In the genomic region with DNA sequence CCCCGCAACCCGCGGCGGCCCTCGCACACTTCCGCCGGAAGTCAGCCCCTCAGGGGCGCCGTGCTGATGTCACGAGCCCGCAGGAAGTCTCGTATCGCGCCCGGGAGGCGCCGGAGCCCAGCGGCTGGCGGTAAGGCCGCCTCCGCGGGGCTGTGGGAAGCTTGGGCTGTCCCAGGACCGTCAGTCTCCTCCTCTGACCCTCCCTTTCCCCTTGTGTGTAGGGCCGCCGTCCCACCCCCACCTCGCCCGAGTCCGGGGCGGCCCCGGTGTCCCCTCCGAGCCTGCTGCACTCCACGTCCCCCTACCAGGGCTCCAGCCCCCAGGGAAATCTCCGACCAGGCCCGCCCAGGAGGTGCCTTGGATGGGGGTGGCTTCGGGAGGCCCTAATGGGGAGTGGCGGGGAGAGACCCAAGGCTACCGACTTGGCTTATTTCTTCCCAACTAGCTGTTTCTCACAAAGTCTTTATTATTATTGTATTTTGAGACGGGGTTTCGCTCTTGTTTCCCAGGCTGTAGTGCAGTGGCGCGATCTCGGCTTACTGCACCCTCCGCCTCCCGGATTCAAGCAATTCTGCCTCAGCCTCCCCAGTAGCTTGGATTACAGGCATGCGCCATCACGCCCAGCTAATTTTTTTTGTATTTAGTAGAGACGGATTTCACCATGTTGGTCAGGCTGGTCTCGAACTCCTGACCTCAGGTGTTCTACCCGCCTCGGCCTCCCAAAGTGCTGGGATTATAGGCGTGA, we compare ENCODE assay signal across 8 cellular contexts. TPM values are rescaled to one million over a fixed set of nuclear protein-coding genes. Genes with fewer than 3 reads are reported as not detected.
DNase-seq lines count a peak whose midpoint lies in the region; ATAC-seq and TF ChIP-seq lines count a peak whose summit lies in the region.

A gene (plus strand): TSS at position 86 of the 745 bp plus-strand sequence. CDS start 3,108 bp downstream, outside the sequence.

- intact Hi-C loops in ascending aorta (cut with DNase I): loop anchor here (5.0 kb wide), 1 partner anchor 130 kb away; a partner anchor contains a TSS

- no peaks in the 10 kb centered on the region for H3K27me3 Mint-ChIP-seq in T-helper 2 cell treated with Interferon-gamma antibody and Interleukin-4, amounts not matched to agents 5 μg/mL and 100 μg/mL, for 36 hours (ENCODE audit: low read depth)

- peaks cover 0 to 7% of the 10 kb centered on the region in 2 donors for H3K4me1 ChIP-seq in ascending aorta

- H3K9me3 Mint-ChIP-seq in T-helper 2 cell treated with Interferon-gamma antibody and Interleukin-4, amounts not matched to agents 5 μg/mL and 100 μg/mL, for 36 hours: no peaks in the 10 kb centered on the region

- H3K27me3 ChIP-seq in ascending aorta: no peaks in the 10 kb centered on the region

- peak within 1 kb of the TSS; percentile 89 to 94 for H3K27ac ChIP-seq in ascending aorta

- no peak for TF ChIP-seq CTCF in ascending aorta (IDR thresholded peaks at IDR 0.05)

- peak; percentile 95 for ATAC-seq in GM18505 (IDR thresholded peaks at IDR 0.05; ENCODE audit: unreplicated experiment)
- ATAC-seq in HG02943 (IDR thresholded peaks at IDR 0.05; ENCODE audit: low read depth, unreplicated experiment): peak; percentile 91

- peaks cover 27% of the 10 kb centered on the region for H3K4me1 Mint-ChIP-seq in T-helper 2 cell treated with Interferon-gamma antibody and Interleukin-4, amounts not matched to agents 5 μg/mL and 100 μg/mL, for 36 hours (ENCODE audit: low read depth)

- H3K4me3 Mint-ChIP-seq in T-helper 2 cell treated with Interferon-gamma antibody and Interleukin-4, amounts not matched to agents 5 μg/mL and 100 μg/mL, for 36 hours: peak within 1 kb of the TSS; percentile 88

- no peaks in the 10 kb centered on the region for H3K9me3 ChIP-seq in ascending aorta

- peak within 1 kb of the TSS; percentile 61 to 69 for H3K4me3 ChIP-seq in ascending aorta

- DNase-seq in NCI-H1930 (lab: John Stamatoyannopoulos, UW) (peak; percentile 77 to 85), ascending aorta (ENCODE audit: low spot score in 2 of 2) (peak; percentile 32 to 92), hepatic stellate cell (ENCODE audit: low spot score) (peak; percentile 98), retina (peak; percentile 93), cortex of kidney (lab: John Stamatoyannopoulos, UW) (no peak)
- peak; percentile 92 for DNase-seq in T-helper 2 cell treated with Interferon-gamma antibody and Interleukin-4, amounts not matched to agents 5 μg/mL and 100 μg/mL, for 36 hours (ENCODE audit: low spot score)

- peak within 1 kb of the TSS; percentile 92 for H3K27ac Mint-ChIP-seq in T-helper 2 cell treated with Interferon-gamma antibody and Interleukin-4, amounts not matched to agents 5 μg/mL and 100 μg/mL, for 36 hours

- TF ChIP-seq POLR2A in GM18505 (IDR thresholded peaks at IDR 0.05; ENCODE audit: borderline replicate concordance, extremely low read depth, insufficient read depth, insufficient read length): peak; percentile 96

- H3K36me3 Mint-ChIP-seq in T-helper 2 cell treated with Interferon-gamma antibody and Interleukin-4, amounts not matched to agents 5 μg/mL and 100 μg/mL, for 36 hours (ENCODE audit: low read depth): peaks cover 21% of the 10 kb centered on the region

- H3K36me3 ChIP-seq in ascending aorta: peaks cover 11 to 25% of the 10 kb centered on the region in 2 donors

RNA-seq across cellular contexts. Expression of the gene that starts here (rescaled TPM):
- 5.1 TPM for total RNA-seq in ascending aorta
